10 cellular contexts compared by ENCODE assay signal in the genomic region with DNA sequence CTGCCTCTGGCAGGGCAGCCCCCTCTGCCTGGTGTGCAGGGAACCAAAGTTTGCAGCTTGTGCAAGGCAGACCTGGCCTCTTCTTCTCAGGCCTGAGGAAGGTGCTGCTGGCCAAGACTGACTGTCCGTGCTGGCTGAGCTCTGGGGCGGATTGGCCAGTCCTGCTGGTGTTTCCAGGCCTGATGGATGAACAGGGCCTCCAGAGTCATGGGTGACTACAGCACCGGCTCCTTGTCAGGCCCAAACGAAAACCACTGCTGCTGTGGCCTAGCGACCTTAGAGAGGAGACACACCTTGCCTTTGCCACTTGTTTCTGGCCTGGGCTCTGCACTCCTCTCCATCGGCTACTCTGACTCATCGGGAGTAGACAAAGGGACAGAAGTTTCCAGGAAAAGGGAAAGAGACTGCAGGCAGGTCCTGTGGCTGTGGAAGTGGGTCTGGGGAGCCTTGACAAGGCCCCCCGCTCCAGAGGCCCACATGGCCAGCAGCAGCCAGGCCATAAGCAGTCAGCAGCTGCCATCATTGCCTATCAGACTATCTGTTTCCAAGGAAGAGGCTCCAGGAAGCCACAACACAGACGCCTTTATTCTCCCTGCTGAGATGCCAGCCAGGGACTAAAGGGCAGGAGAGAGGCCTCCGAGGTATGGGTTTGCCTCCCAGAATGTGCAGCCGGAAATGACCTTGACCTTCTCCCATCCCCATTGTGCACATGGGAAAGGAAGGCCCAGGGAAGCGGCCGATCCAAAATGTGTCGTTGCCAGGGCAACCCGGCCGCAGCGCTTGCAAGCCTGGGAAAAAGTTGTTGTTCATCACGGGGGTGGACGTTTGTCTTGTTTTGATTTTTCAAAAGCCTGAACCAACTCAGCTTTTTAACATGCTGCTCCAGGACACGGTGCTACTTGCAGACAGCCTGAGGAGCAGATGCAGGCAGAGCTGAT.
A peak's percentile ranks its signal among the peaks of the same experiment; 100 is the strongest.
DNase-seq lines count a peak whose midpoint lies in the region; ATAC-seq lines count a peak whose summit lies in the region.
"Had no signal": no experiment of that assay in that cellular context is flagged by ENCODE, and none has a peak within 500 bp of the region (broad histone marks: within the 10 kb centered on the region; RNA-seq: fewer than 3 reads in every experiment).

No MANE protein-coding gene starts in this region.

- no peaks in the 10 kb centered on the region for H3K9me3 ChIP-seq in right cardiac atrium (ENCODE audit: control insufficient read depth, low read length)

- H3K9ac ChIP-seq in rectal smooth muscle tissue (ENCODE audit: low read length): no peak overlapping the region

- H3K36me3 ChIP-seq in rectal smooth muscle tissue (ENCODE audit: control insufficient read depth, insufficient read depth, low read length): no peaks in the 10 kb centered on the region

- ATAC-seq in right cardiac atrium (peak; percentile 71 to 88), left colon (no peak), GM19023 (IDR thresholded peaks at IDR 0.05; ENCODE audit: unreplicated experiment) (no peak)

- H3K27me3 ChIP-seq in right cardiac atrium (ENCODE audit: control insufficient read depth, insufficient read depth) (no peaks in the 10 kb centered on the region), rectal smooth muscle tissue (ENCODE audit: control insufficient read depth, insufficient read depth, low read length) (no peaks in the 10 kb centered on the region)

- H3K4me3 ChIP-seq in right cardiac atrium (ENCODE audit: low read length): no peak overlapping the region
- no peak overlapping the region for H3K4me3 ChIP-seq in rectal smooth muscle tissue (ENCODE audit: low read length)

- H3K4me1 ChIP-seq in right cardiac atrium (ENCODE audit: control insufficient read depth, insufficient read depth, low read length): peaks cover 12% of the 10 kb centered on the region
- peaks cover 3% of the 10 kb centered on the region for H3K4me1 ChIP-seq in rectal smooth muscle tissue (ENCODE audit: control insufficient read depth, insufficient read depth, low read length)

- DNase-seq in EH (ENCODE audit: low read depth) (peak; percentile 96), brain pericyte (ENCODE audit: low read depth, low spot score) (peak; percentile 94), right cardiac atrium (peak; percentile 84 to 89 (median 89)), left colon (no peak), NCI-H748 (lab: John Stamatoyannopoulos, UW; ENCODE audit: unreplicated experiment) (no peak)
- no peak for DNase-seq in stimulated activated CD4-positive, alpha-beta T cell treated with anti-CD3 and anti-CD28 coated beads, Interleukin-2, amount 100 ng/mL, for 24 hours
- DNase-seq: NCI-H510A treated with DMSO at 0.1 percent for 48 hours had no signal

- WGBS in right cardiac atrium: 41% methylated on average over 20 of the region's 20 CpGs

- peak overlapping the region; percentile 78 for H3K27ac ChIP-seq in right cardiac atrium (ENCODE audit: low read length)
- H3K27ac ChIP-seq in rectal smooth muscle tissue (ENCODE audit: low read depth, low read length): peak overlapping the region; percentile 47
- H3K27ac ChIP-seq: epithelial cell of prostate had no signal

- intact Hi-C loops in right cardiac atrium (cut with DNase I): loop anchor here in 1 of 4 donors (5.0 kb wide), 1 partner anchor 171 kb away; no protein-coding TSS in a partner anchor
- intact Hi-C loops in left colon (cut with DNase I, micrococcal nuclease): no loop called here

Comparison
In these comparisons a context has a peak if more than half of its experiments do, and no peak if none do; other contexts are left out.
1. DNase-seq: peak in EH (single experiment), brain pericyte (single experiment) and right cardiac atrium (3 of 3); none in stimulated activated CD4-positive, alpha-beta T cell treated with anti-CD3 and anti-CD28 coated beads, Interleukin-2, amount 100 ng/mL, for 24 hours (0 of 2), left colon (0 of 2) and NCI-H748 (single experiment).
2. ATAC-seq: peak in right cardiac atrium (2 of 2); none in left colon (single experiment) and GM19023 (single experiment).